Comparison of ENCODE assay signal across 8 cellular contexts in genomic region chr2:28507806-28508764, GRCh38. TPM values are rescaled to one million over a fixed set of nuclear protein-coding genes. Genes with fewer than 3 reads are reported as not detected.
A peak's percentile ranks its signal among the peaks of the same experiment; 100 is the strongest.
DNase-seq lines count a peak whose midpoint lies in the region; ATAC-seq and TF ChIP-seq lines count a peak whose summit lies in the region.
"Had no signal": no experiment of that assay in that cellular context is flagged by ENCODE, and none has a peak within 500 bp of the region (broad histone marks: within the 10 kb centered on the region; RNA-seq: fewer than 3 reads in every experiment).

No MANE protein-coding gene starts in this region.

- no peak overlapping the region for H2AFZ ChIP-seq in OCI-LY7 (ENCODE audit: low read length)
- H2AFZ ChIP-seq: parathyroid adenoma had no signal

- H3K4me3 ChIP-seq in HEK293 (ENCODE audit: low read depth, low read length): no peak overlapping the region
- H3K4me3 ChIP-seq in Panc1 (ENCODE audit: low read depth in 2 of 2, low read length in 2 of 2): no peak overlapping the region
- no peak overlapping the region for H3K4me3 ChIP-seq in OCI-LY7 (ENCODE audit: low read depth, low read length, poor library complexity, severe bottlenecking)

- ATAC-seq in Panc1: peak; percentile 87

- POLR2A ChIA-PET in HEK293 (lab: Yijun Ruan, JAX): no interaction called here
- POLR2A ChIA-PET in Panc1 (lab: Charles Lee): no interaction called here
- POLR2A ChIA-PET in OCI-LY7 (lab: Charles Lee): no interaction called here

- BruUV-seq in Panc1 (replicated peaks; lab: Mats Ljungman, UMichigan): no TSS peak
- no TSS peak for BruUV-seq in OCI-LY7 (replicated peaks; lab: Mats Ljungman, UMichigan)

- no peaks in the 10 kb centered on the region for H3K9me2 ChIP-seq in OCI-LY7 (ENCODE audit: insufficient read depth, low read length)

- H3K27ac ChIP-seq in HEK293 (ENCODE audit: extremely low read depth, low read depth, low read length) (no peak overlapping the region), Panc1 (ENCODE audit: low read length) (0 out of 2 replicates have a peak overlapping the region, but pooled peaks have one; percentile 17), OCI-LY7 (ENCODE audit: low read depth, low read length, poor library complexity, severe bottlenecking) (no peak overlapping the region)
- H3K27ac ChIP-seq: parathyroid adenoma had no signal

- in situ Hi-C loops in Panc1 (cut with HindIII; ENCODE audit: low pct_unique_long_range_greater_than_20kb, low sequenced_read_pairs): no loop called here

- no peak for TF ChIP-seq CTCF in HEK293 (tag by site-specific recombination; IDR thresholded peaks at IDR 0.05)
- TF ChIP-seq CTCF in Panc1 (IDR thresholded peaks at IDR 0.05): no peak
- no peak for TF ChIP-seq CTCF in OCI-LY7 (conservative IDR thresholded peaks at IDR 0.05; ENCODE audit: low read length)

- H3K4me1 ChIP-seq in HEK293 (ENCODE audit: control insufficient read depth, insufficient read depth, low read length): no peaks in the 10 kb centered on the region
- H3K4me1 ChIP-seq in Panc1 (ENCODE audit: control insufficient read depth, insufficient read depth, low read length): no peaks in the 10 kb centered on the region
- H3K4me1 ChIP-seq in OCI-LY7 (ENCODE audit: insufficient read depth, low read length, poor library complexity, severe bottlenecking): no peaks in the 10 kb centered on the region
- H3K4me1 ChIP-seq: parathyroid adenoma had no signal

- H3K4me2 ChIP-seq in OCI-LY7 (ENCODE audit: low read length): no peak overlapping the region

- H4K20me1 ChIP-seq in OCI-LY7 (ENCODE audit: insufficient read depth, low read length): no peaks in the 10 kb centered on the region

- no peaks in the 10 kb centered on the region for H3K36me3 ChIP-seq in HEK293 (ENCODE audit: control insufficient read depth in 2 of 2, insufficient read depth in 1 of 2, low read length in 2 of 2)
- no peaks in the 10 kb centered on the region for H3K36me3 ChIP-seq in Panc1 (ENCODE audit: control insufficient read depth, insufficient read depth, low read length)
- no peaks in the 10 kb centered on the region for H3K36me3 ChIP-seq in OCI-LY7 (ENCODE audit: insufficient read depth, low read length)

- peaks cover 7% of the 10 kb centered on the region for H3K27me3 ChIP-seq in Panc1 (ENCODE audit: control insufficient read depth, insufficient read depth, low read length)

- intact Hi-C loops in Panc1 (cut with micrococcal nuclease; ENCODE audit: unreplicated experiment): no loop called here
- intact Hi-C loops in OCI-LY7 (cut with micrococcal nuclease; ENCODE audit: unreplicated experiment): no loop called here

- CTCF ChIA-PET in HEK293 (lab: Yijun Ruan, JAX): no interaction called here
- CTCF ChIA-PET in Panc1 (lab: Charles Lee): no interaction called here
- CTCF ChIA-PET in OCI-LY7 (lab: Charles Lee; ENCODE audit: unreplicated experiment): interaction anchor here (0.6 kb wide), 1 partner anchor 697 kb away, joined by 4 read pairs; no protein-coding TSS in a partner anchor

- DNase-seq in Panc1 (ENCODE audit: low read depth, low spot score): peak; percentile 76
- peak; percentile 7 for DNase-seq in dermis blood vessel endothelial cell
- peak; percentile 16 for DNase-seq in stimulated activated CD8-positive, alpha-beta memory T cell treated with anti-CD3 and anti-CD28 coated beads, Interleukin-12 subunit alpha, Interleukin-12 subunit beta, amount 100 ng/mL, for 1 hour (ENCODE audit: low read depth)
- no peak for DNase-seq in NCI-H1105 (lab: John Stamatoyannopoulos, UW)
- DNase-seq in NOMO-1 treated with dmso at 0.1 percent for 144 hours (lab: John Stamatoyannopoulos, UW; ENCODE audit: unreplicated experiment): no peak
- no peak for DNase-seq in OCI-LY7 (ENCODE audit: low spot score)

- no peaks in the 10 kb centered on the region; the same call in 1 of the 2 replicates for H3K9me3 ChIP-seq in HEK293 (ENCODE audit: control insufficient read depth, insufficient read depth, low read depth, low read length)
- peaks cover 4% of the 10 kb centered on the region; the same call in 1 of the 2 replicates for H3K9me3 ChIP-seq in Panc1 (ENCODE audit: control insufficient read depth, insufficient read depth, low read depth, low read length)
- H3K9me3 ChIP-seq in OCI-LY7 (ENCODE audit: low read length): no peaks in the 10 kb centered on the region

- no peaks in the 10 kb centered on the region for H3K79me2 ChIP-seq in OCI-LY7 (ENCODE audit: insufficient read depth, low read depth, low read length)
- H3K79me2 ChIP-seq: parathyroid adenoma had no signal

TF ChIP-seq in HEK293, 187 proteins besides CTCF, POLR2A, EP300 and RAD21:
- TF ChIP-seq EGR2 (tag by site-specific recombination; IDR thresholded peaks at IDR 0.05; ENCODE audit: low read depth) (0 out of 2 replicates have a peak, but pooled peaks have one; percentile 5), SP3 (tag by site-specific recombination; IDR thresholded peaks at IDR 0.05) (peak; percentile 54), GLIS2 (tag by site-specific recombination; IDR thresholded peaks at IDR 0.05) (peak; percentile 38; the same call in 1 of the 2 replicates), ZNF707 (tag by site-specific recombination; IDR thresholded peaks at IDR 0.05) (no peak), ZFP37 (tag by site-specific recombination; IDR thresholded peaks at IDR 0.05) (0 out of 2 replicates have a peak, but pooled peaks have one; percentile 54), ZNF23 (tag by site-specific recombination; IDR thresholded peaks at IDR 0.05; ENCODE audit: borderline replicate concordance) (no peak), SCRT2 (tag by site-specific recombination; IDR thresholded peaks at IDR 0.05) (peak; percentile 69), ZNF366 (tag by site-specific recombination; conservative IDR thresholded peaks at IDR 0.05) (peak; percentile 44; the same call in 1 of the 2 replicates), KLF8 (tag by site-specific recombination; IDR thresholded peaks at IDR 0.05) (peak; percentile 47; the same call in 1 of the 2 replicates), PRDM10 (tag by site-specific recombination; IDR thresholded peaks at IDR 0.05) (peak; percentile 16; the same call in 1 of the 2 replicates), ZBTB17 (tag by site-specific recombination; IDR thresholded peaks at IDR 0.05) (peak; percentile 22; the same call in 1 of the 2 replicates), ZNF394 (tag by site-specific recombination; IDR thresholded peaks at IDR 0.05; ENCODE audit: borderline replicate concordance) (peak; percentile 81), ZNF791 (tag by site-specific recombination; IDR thresholded peaks at IDR 0.05) (no peak), ZNF600 (tag by site-specific recombination; IDR thresholded peaks at IDR 0.05) (peak; percentile 33; the same call in 1 of the 2 replicates)

RNA-seq across cellular contexts. Expression of gene PLB1, which starts 12.2 kb away (rescaled TPM):
- total RNA-seq in Panc1 (2021; ENCODE audit: unreplicated experiment) (0.80 TPM), dermis blood vessel endothelial cell (0.05 and 1.0 TPM in 2 replicates), OCI-LY7 (2022) (not detected in 2 replicates)
- polyA plus RNA-seq in Panc1 (2012; ENCODE audit: insufficient read length): 0.06 TPM
- total RNA-seq in OCI-LY7 (2014; rRNA removed; shearing (Covaris generic)): not detected in 2 replicates

Comparison
In these comparisons a context has a peak if more than half of its experiments do, and no peak if none do; other contexts are left out.
1. DNase-seq: peak in Panc1 (single experiment), dermis blood vessel endothelial cell (single experiment) and stimulated activated CD8-positive, alpha-beta memory T cell treated with anti-CD3 and anti-CD28 coated beads, Interleukin-12 subunit alpha, Interleukin-12 subunit beta, amount 100 ng/mL, for 1 hour (single experiment); none in NCI-H1105 (single experiment), NOMO-1 treated with dmso at 0.1 percent for 144 hours (single experiment) and OCI-LY7 (single experiment).